ENCODE assay signal across 8 cellular contexts in the genomic region with DNA sequence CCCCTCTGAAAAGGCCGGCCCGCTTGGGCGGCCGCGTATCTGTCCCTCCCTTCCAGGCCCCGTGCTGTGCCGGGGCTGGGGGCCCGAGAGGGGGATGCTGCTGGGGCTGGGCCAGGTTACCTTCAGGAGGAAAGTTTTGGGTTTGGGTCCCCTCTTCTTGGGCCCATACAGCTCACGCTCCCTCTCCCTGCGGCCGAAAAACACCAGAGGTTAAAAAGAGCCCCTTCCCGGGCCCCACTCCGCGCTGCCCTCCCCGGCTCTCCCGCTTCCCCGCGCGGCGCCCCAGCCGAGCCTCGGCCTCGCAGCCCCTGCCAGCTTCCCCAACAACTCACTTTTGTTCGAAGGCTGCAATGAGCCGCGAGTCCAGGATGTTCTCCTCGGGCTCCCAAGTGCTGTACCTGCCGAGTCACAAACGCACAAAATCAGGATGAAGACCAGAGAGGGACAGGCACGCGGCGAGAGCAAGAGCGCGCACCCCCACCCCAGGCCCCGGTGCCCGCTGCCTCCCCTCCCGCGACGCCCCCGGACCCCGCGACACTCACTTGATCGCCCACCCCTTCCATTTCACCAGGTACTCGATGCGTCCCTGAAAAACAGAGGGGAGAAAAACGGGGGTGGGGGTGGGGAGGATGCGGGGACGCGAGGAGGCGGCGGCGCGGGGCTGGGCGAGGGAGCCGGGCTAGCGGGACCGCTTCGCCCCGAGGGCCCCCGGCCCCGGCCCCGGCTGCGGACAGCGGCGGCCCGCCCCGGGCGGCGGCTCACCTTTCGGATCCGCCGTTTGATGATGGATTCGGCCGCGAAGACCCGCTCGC. TPM values are rescaled to one million over a fixed set of nuclear protein-coding genes. Genes with fewer than 3 reads are reported as not detected.
A peak's percentile ranks its signal among the peaks of the same experiment; 100 is the strongest.
DNase-seq lines count a peak whose midpoint lies in the region; ATAC-seq, FAIRE-seq and TF ChIP-seq lines count a peak whose summit lies in the region.

No MANE protein-coding gene starts in this region.

- H3K9me2 ChIP-seq in PC-3 (replicated peaks; ENCODE audit: low read length), result no peaks in the 10 kb centered on the region

- no TSS peak for BruUV-seq in PC-3 (replicated peaks; lab: Mats Ljungman, UMichigan)
- no TSS peak for BruUV-seq in MCF 10A (replicated peaks; lab: Mats Ljungman, UMichigan)

- H2AFZ ChIP-seq in PC-3 (ENCODE audit: low read length) (peak overlapping the region; percentile 62), keratinocyte (ENCODE audit: control insufficient read depth, low read length) (peak overlapping the region; percentile 70)

- H3K4me3 Mint-ChIP-seq in CD4-positive, alpha-beta T cell, result peak overlapping the region; percentile 96
- H3K4me3 Mint-ChIP-seq in MCF 10A (ENCODE audit: unreplicated experiment), result peak overlapping the region; percentile 82

- TF ChIP-seq CTCF in CD4-positive, alpha-beta T cell (IDR thresholded peaks at IDR 0.05), result no peak
- TF ChIP-seq CTCF in PC-3 (conservative IDR thresholded peaks at IDR 0.05; ENCODE audit: low read depth, low read length) (no peak), MCF 10A (IDR thresholded peaks at IDR 0.05; ENCODE audit: unreplicated experiment) (no peak), keratinocyte (optimal IDR thresholded peaks at IDR 0.05 in 1 of 3, IDR thresholded peaks at IDR 0.05 in 1 of 3, conservative IDR thresholded peaks at IDR 0.05 in 1 of 3; ENCODE audit: extremely low read depth in 1 of 3, insufficient read depth in 2 of 3, low read length in 3 of 3) (no peak)

- peak in 2 of 10 experiments; percentile 12 to 45 for DNase-seq in CD4-positive, alpha-beta T cell
- no peak for DNase-seq in PC-3
- DNase-seq in MCF 10A (ENCODE audit: unreplicated experiment), result no peak
- no peak for DNase-seq in keratinocyte (ENCODE audit: low read depth, low spot score)
- peak; percentile 45 to 55 for DNase-seq in stimulated activated CD4-positive, alpha-beta T cell treated with anti-CD3 and anti-CD28 coated beads, Interleukin-4, amount 100 ng/mL, for 4 hours
- DNase-seq in NCI-H345 (lab: John Stamatoyannopoulos, UW), result no peak

- H4K20me1 ChIP-seq in PC-3 (ENCODE audit: low read length) (peaks cover 5% of the 10 kb centered on the region; the same call in 1 of the 2 replicates), keratinocyte (ENCODE audit: control insufficient read depth, extremely low read depth, insufficient read depth, low read length) (no peaks in the 10 kb centered on the region)

- peaks cover 8% of the 10 kb centered on the region for H3K36me3 ChIP-seq in PC-3 (ENCODE audit: low read depth, low read length)
- H3K36me3 ChIP-seq in keratinocyte (ENCODE audit: control insufficient read depth in 2 of 2, extremely low read depth in 1 of 2, insufficient read depth in 2 of 2, low read length in 2 of 2), result peaks cover 0 to 2% of the 10 kb centered on the region in 2 experiments

- no peaks in the 10 kb centered on the region for H3K27me3 ChIP-seq in CD4-positive, alpha-beta T cell (ENCODE audit: control insufficient read depth, insufficient read depth, low read length)
- H3K27me3 ChIP-seq in PC-3 (ENCODE audit: low read length) (no peaks in the 10 kb centered on the region), keratinocyte (ENCODE audit: control insufficient read depth, extremely low read depth, insufficient read depth, low read length) (peaks cover 20% of the 10 kb centered on the region)

- H3K4me1 ChIP-seq in PC-3 (ENCODE audit: insufficient read depth, low read length) (peaks cover 24% of the 10 kb centered on the region), keratinocyte (ENCODE audit: control insufficient read depth, extremely low read depth, insufficient read depth, low read length) (peaks cover 27% of the 10 kb centered on the region)

- no peaks in the 10 kb centered on the region for H3K9me3 Mint-ChIP-seq in CD4-positive, alpha-beta T cell
- H3K9me3 Mint-ChIP-seq in MCF 10A (ENCODE audit: unreplicated experiment), result no peaks in the 10 kb centered on the region

- intact Hi-C loops in CD4-positive, alpha-beta T cell (cut with DNase I, micrococcal nuclease), result loop anchor here (1.0 to 5.0 kb wide), 9 partner anchors 77 to 656 kb away; a partner anchor contains a TSS
- intact Hi-C loops in PC-3 (cut with micrococcal nuclease), result loop anchor here (2.0 to 5.0 kb wide), 3 partner anchors 53 to 111 kb away; a partner anchor contains a TSS
- intact Hi-C loops in MCF 10A (cut with micrococcal nuclease), result loop anchor here (2.0 to 5.0 kb wide), 4 partner anchors 51 to 446 kb away; a partner anchor contains a TSS

- H3K27me3 Mint-ChIP-seq in CD4-positive, alpha-beta T cell, result no peaks in the 10 kb centered on the region
- peaks cover 44% of the 10 kb centered on the region for H3K27me3 Mint-ChIP-seq in MCF 10A (ENCODE audit: insufficient read depth, unreplicated experiment)

- H3K79me2 ChIP-seq in PC-3 (ENCODE audit: low read length) (peaks cover 37% of the 10 kb centered on the region), keratinocyte (ENCODE audit: control insufficient read depth, insufficient read depth, low read length) (no peaks in the 10 kb centered on the region)

- peaks cover 63% of the 10 kb centered on the region for H3K4me1 Mint-ChIP-seq in CD4-positive, alpha-beta T cell (ENCODE audit: low read depth)
- H3K4me1 Mint-ChIP-seq in MCF 10A (ENCODE audit: insufficient read depth, unreplicated experiment), result peaks cover 21% of the 10 kb centered on the region

- peak overlapping the region; percentile 92 for H3K27ac Mint-ChIP-seq in CD4-positive, alpha-beta T cell
- peak overlapping the region; percentile 27 for H3K27ac Mint-ChIP-seq in MCF 10A (ENCODE audit: low read depth, unreplicated experiment)

- FAIRE-seq in keratinocyte (lab: Jason Lieb, UNC), result no peak

- peaks cover 29% of the 10 kb centered on the region for H3K36me3 Mint-ChIP-seq in CD4-positive, alpha-beta T cell (ENCODE audit: low read depth)
- peaks cover 5% of the 10 kb centered on the region for H3K36me3 Mint-ChIP-seq in MCF 10A (ENCODE audit: insufficient read depth, unreplicated experiment)

- CTCF ChIA-PET in CD4-positive, alpha-beta T cell (lab: Charles Lee), result interaction anchor here (0.5 to 3.5 kb wide), 11 partner anchors 10 to 446 kb away, joined by 3 to 73 read pairs (median 6); no protein-coding TSS in a partner anchor
- CTCF ChIA-PET in PC-3 (lab: Charles Lee), result interaction anchor here (0.5 kb wide), 1 partner anchor 257 kb away, joined by 3 read pairs; no protein-coding TSS in a partner anchor
- CTCF ChIA-PET in MCF 10A (lab: Yijun Ruan, JAX), result interaction anchor here (0.6 to 3.9 kb wide), 26 partner anchors 10 to 719 kb away, joined by 3 to 65 read pairs (median 4); a partner anchor contains a TSS

- POLR2A ChIA-PET in CD4-positive, alpha-beta T cell (lab: Charles Lee), result interaction anchor here (0.5 to 4.2 kb wide), 26 partner anchors 8 to 1173 kb away, joined by 3 to 38 read pairs (median 4); a partner anchor contains a TSS
- POLR2A ChIA-PET in PC-3 (lab: Charles Lee; ENCODE audit: unreplicated experiment), result no interaction called here
- POLR2A ChIA-PET in MCF 10A (lab: Yijun Ruan, JAX), result interaction anchor here (0.7 to 2.9 kb wide), 18 partner anchors 10 to 649 kb away, joined by 3 to 16 read pairs (median 4); a partner anchor contains a TSS

- H3K4me2 ChIP-seq in PC-3 (ENCODE audit: low read length), result peak overlapping the region; percentile 80
- H3K4me2 ChIP-seq in keratinocyte (ENCODE audit: control insufficient read depth, extremely low read depth, insufficient read depth, low read depth, low read length), result peak overlapping the region; percentile 68

- peak overlapping the region; percentile 66 for H3K27ac ChIP-seq in CD4-positive, alpha-beta T cell (ENCODE audit: low read depth, low read length)
- H3K27ac ChIP-seq in PC-3 (ENCODE audit: low read length) (peak overlapping the region; percentile 34; the same call in 1 of the 2 replicates), keratinocyte (ENCODE audit: control insufficient read depth, insufficient read depth, low read length) (peak overlapping the region; percentile 14)

- H3F3A ChIP-seq in PC-3 (ENCODE audit: low read length, unreplicated experiment), result no peaks in the 10 kb centered on the region

- peak overlapping the region; percentile 82 for H3K9ac ChIP-seq in PC-3 (ENCODE audit: low read length)
- peak overlapping the region; percentile 72 for H3K9ac ChIP-seq in keratinocyte (ENCODE audit: control insufficient read depth, extremely low read depth, insufficient read depth, low read length)

- dilution Hi-C loops in keratinocyte (cut with MboI; ENCODE audit: extremely low pct_ligation_motif_present, low sequenced_read_pairs), result no loop called here

- peak; percentile 3 for ATAC-seq in CD4-positive, alpha-beta T cell (ENCODE audit: poor library complexity)
- ATAC-seq in GM21723 (IDR thresholded peaks at IDR 0.05; ENCODE audit: unreplicated experiment), result peak; percentile 15
- ATAC-seq in PC-3, result peak; percentile 3; the same call in 1 of the 2 replicates
- ATAC-seq in GM18909 (IDR thresholded peaks at IDR 0.05; ENCODE audit: poor library complexity, unreplicated experiment), result no peak

- H3K9me1 ChIP-seq in keratinocyte (ENCODE audit: control insufficient read depth, extremely low read depth, insufficient read depth, low read length), result no peaks in the 10 kb centered on the region

- no peaks in the 10 kb centered on the region for H3K9me3 ChIP-seq in CD4-positive, alpha-beta T cell (ENCODE audit: control insufficient read depth, low read length)
- no peaks in the 10 kb centered on the region for H3K9me3 ChIP-seq in PC-3 (ENCODE audit: low read length)
- H3K9me3 ChIP-seq in keratinocyte (ENCODE audit: control insufficient read depth, low read depth, low read length), result no peaks in the 10 kb centered on the region

- H3K4me3 ChIP-seq in PC-3 (ENCODE audit: low read length) (peak overlapping the region; percentile 66), keratinocyte (ENCODE audit: control insufficient read depth in 2 of 3, extremely low read depth in 1 of 3, insufficient read depth in 2 of 3, low read depth in 1 of 3, low read length in 3 of 3) (peak overlapping the region; percentile 58 to 81 (median 74))

RNA-seq across cellular contexts. Expression of a gene that starts 0.5 kb away (rescaled TPM):
- 10 to 100 TPM; 41.6 to 42.8 TPM for total RNA-seq in CD4-positive, alpha-beta T cell
- total RNA-seq in PC-3 (2014; rRNA removed) (37.5 and 50.1 TPM in 2 replicates), MCF 10A (2022) (22.9 and 42.1 TPM in 2 replicates)
- 4.1 to 9.5 TPM (median 4.4 TPM) in 3 replicates for polyA plus RNA-seq in keratinocyte
- polyA plus RNA-seq in keratinocyte (2011; ENCODE audit: low read depth), result 1.2 TPM
- polyA plus RNA-seq in keratinocyte (2011; cell fraction: cytosol; rRNA removed), result 3.5 and 7.1 TPM in 2 replicates
- 11.4 and 16.0 TPM in 2 replicates for polyA plus RNA-seq in keratinocyte (2011; cell fraction: nucleus; rRNA removed)
- polyA plus RNA-seq in keratinocyte (2012; ENCODE audit: low replicate concordance), result 5.7 and 17.2 TPM in 2 replicates
- 12.7 to 38.8 TPM (median 15.1 TPM) in 3 replicates for polyA minus RNA-seq in keratinocyte
- polyA minus RNA-seq in keratinocyte (2011; cell fraction: cytosol; rRNA and poly(A)+ RNA removed), result 45.8 TPM
- 25.0 and 27.4 TPM in 2 replicates for polyA minus RNA-seq in keratinocyte (2011; cell fraction: nucleus; rRNA and poly(A)+ RNA removed)

RNA-seq across cellular contexts. Expression of a gene that starts 27.7 kb away (rescaled TPM):
- 1 to 10 TPM; 4.2 to 4.6 TPM for total RNA-seq in CD4-positive, alpha-beta T cell
- total RNA-seq in PC-3 (2014; rRNA removed) (2.8 and 3.5 TPM in 2 replicates), MCF 10A (2022) (0.93 and 0.96 TPM in 2 replicates)
- 0.03 to 0.14 TPM (median 0.09 TPM) in 3 replicates for polyA plus RNA-seq in keratinocyte
- not detected for polyA plus RNA-seq in keratinocyte (2011; ENCODE audit: low read depth)
- polyA plus RNA-seq in keratinocyte (2011; cell fraction: cytosol; rRNA removed), result 0.05 and 0.14 TPM in 2 replicates
- 0.42 and 0.67 TPM in 2 replicates for polyA plus RNA-seq in keratinocyte (2011; cell fraction: nucleus; rRNA removed)
- 0.08 and 0.09 TPM in 2 replicates for polyA plus RNA-seq in keratinocyte (2012; ENCODE audit: low replicate concordance)
- polyA minus RNA-seq in keratinocyte, result 0.07 to 0.13 TPM in 2 of 3 replicates, not detected in the other
- polyA minus RNA-seq in keratinocyte (2011; cell fraction: cytosol; rRNA and poly(A)+ RNA removed), result 0.58 TPM
- 0.21 and 0.85 TPM in 2 replicates for polyA minus RNA-seq in keratinocyte (2011; cell fraction: nucleus; rRNA and poly(A)+ RNA removed)

Comparison
In these comparisons a context has a peak if more than half of its experiments do, and no peak if none do; other contexts are left out.
1. DNase-seq: peak in stimulated activated CD4-positive, alpha-beta T cell treated with anti-CD3 and anti-CD28 coated beads, Interleukin-4, amount 100 ng/mL, for 4 hours (2 of 2); none in PC-3 (single experiment), MCF 10A (single experiment), keratinocyte (single experiment) and NCI-H345 (single experiment).
2. H3K27ac ChIP-seq: peak in every context shown above with its lines; median percentile 66 in CD4-positive, alpha-beta T cell; 34 in PC-3; 14 in keratinocyte.